In genomic region chr6:32096394-32097258, GRCh38 we compare ENCODE assay signal across 1 cellular context.
TF ChIP-seq lines count a peak whose summit lies in the region.

No MANE protein-coding gene starts in this region.

TF ChIP-seq in HepG2, 621 proteins besides CTCF, POLR2A, EP300 and RAD21 (continues in another document):
- TF ChIP-seq CHCHD3 (CRISPR knock-in tag; IDR thresholded peaks at IDR 0.05) (peak; percentile 31; the same call in 1 of the 2 replicates), RFXAP (CRISPR knock-in tag; IDR thresholded peaks at IDR 0.05; ENCODE audit: borderline replicate concordance) (0 out of 2 replicates have a peak, but pooled peaks have one; percentile 49), ZBTB2 (CRISPR knock-in tag; IDR thresholded peaks at IDR 0.05; ENCODE audit: low read depth) (0 out of 2 replicates have a peak, but pooled peaks have one; percentile 8), REPIN1 (CRISPR knock-in tag; IDR thresholded peaks at IDR 0.05; ENCODE audit: borderline replicate concordance, low read depth) (no peak), ZNF335 (CRISPR knock-in tag; IDR thresholded peaks at IDR 0.05) (no peak), IKZF4 (CRISPR knock-in tag; IDR thresholded peaks at IDR 0.05; ENCODE audit: borderline replicate concordance, low read depth, not compliant biosample characterization) (peak; percentile 55), REL (CRISPR knock-in tag; conservative IDR thresholded peaks at IDR 0.05) (0 out of 2 replicates have a peak, but pooled peaks have one; percentile 70), ARID5B (CRISPR knock-in tag; IDR thresholded peaks at IDR 0.05) (peak; percentile 10; the same call in 1 of the 2 replicates), ZNF580 (CRISPR knock-in tag; IDR thresholded peaks at IDR 0.05; ENCODE audit: borderline replicate concordance, low read depth) (0 out of 2 replicates have a peak, but pooled peaks have one; percentile 44), SALL1 (CRISPR knock-in tag; IDR thresholded peaks at IDR 0.05) (peak; percentile 26; the same call in 1 of the 2 replicates), EED (CRISPR knock-in tag; IDR thresholded peaks at IDR 0.05) (0 out of 2 replicates have a peak, but pooled peaks have one; percentile 32), NRL (CRISPR knock-in tag; IDR thresholded peaks at IDR 0.05; ENCODE audit: borderline replicate concordance) (no peak), ZNF773 (CRISPR knock-in tag; IDR thresholded peaks at IDR 0.05; ENCODE audit: borderline replicate concordance) (peak; percentile 23; the same call in 1 of the 2 replicates), HNRNPL (IDR thresholded peaks at IDR 0.05; ENCODE audit: low read depth, low read length) (0 out of 2 replicates have a peak, but pooled peaks have one; percentile 48), ZNF513 (CRISPR knock-in tag; conservative IDR thresholded peaks at IDR 0.05) (0 out of 2 replicates have a peak, but pooled peaks have one; percentile 58), ZNF547 (CRISPR knock-in tag; IDR thresholded peaks at IDR 0.05) (0 out of 2 replicates have a peak, but pooled peaks have one; percentile 66), IRF9 (CRISPR knock-in tag; IDR thresholded peaks at IDR 0.05; ENCODE audit: borderline replicate concordance) (peak; percentile 12; the same call in 1 of the 2 replicates), ZNF768 (CRISPR knock-in tag; IDR thresholded peaks at IDR 0.05) (peak; percentile 6; the same call in 1 of the 2 replicates), ZFP91 (CRISPR knock-in tag; IDR thresholded peaks at IDR 0.05; ENCODE audit: borderline replicate concordance) (0 out of 2 replicates have a peak, but pooled peaks have one; percentile 20), MAX (IDR thresholded peaks at IDR 0.05) (peak; percentile 43; the same call in 1 of the 2 replicates), ZNF776 (CRISPR knock-in tag; IDR thresholded peaks at IDR 0.05) (peak; percentile 71; the same call in 1 of the 2 replicates), DR1 (CRISPR knock-in tag; IDR thresholded peaks at IDR 0.05) (peak; percentile 29; the same call in 1 of the 2 replicates), HNRNPLL (IDR thresholded peaks at IDR 0.05; ENCODE audit: low read depth, low read length, poor library complexity, severe bottlenecking) (peak; percentile 91), MYPOP (CRISPR knock-in tag; IDR thresholded peaks at IDR 0.05) (peak; percentile 27; the same call in 1 of the 2 replicates), ZNF546 (CRISPR knock-in tag; conservative IDR thresholded peaks at IDR 0.05) (0 out of 2 replicates have a peak, but pooled peaks have one; percentile 35), ZNF263 (CRISPR knock-in tag; IDR thresholded peaks at IDR 0.05) (0 out of 2 replicates have a peak, but pooled peaks have one; percentile 26), KDM2A (CRISPR knock-in tag; IDR thresholded peaks at IDR 0.05; ENCODE audit: borderline replicate concordance, low read depth) (peak; percentile 46; the same call in 1 of the 2 replicates), TBP (CRISPR knock-in tag; IDR thresholded peaks at IDR 0.05) (no peak), ZNF274 (CRISPR knock-in tag; IDR thresholded peaks at IDR 0.05) (peak; percentile 53; the same call in 1 of the 2 replicates), ZNF800 (CRISPR knock-in tag; IDR thresholded peaks at IDR 0.05) (peak; percentile 97), RXRA (CRISPR knock-in tag; IDR thresholded peaks at IDR 0.05) (0 out of 2 replicates have a peak, but pooled peaks have one; percentile 10), FOSL2 (CRISPR knock-in tag; IDR thresholded peaks at IDR 0.05) (no peak), NFE2L2 (IDR thresholded peaks at IDR 0.05; ENCODE audit: low read length) (no peak), ZMAT3 (CRISPR knock-in tag; conservative IDR thresholded peaks at IDR 0.05) (no peak), EZH2 (conservative IDR thresholded peaks at IDR 0.05; ENCODE audit: low read depth, low read length) (peak; percentile 84; the same call in 1 of the 2 replicates), ZBTB33 (CRISPR knock-in tag; IDR thresholded peaks at IDR 0.05) (peak; percentile 13), CREBL2 (CRISPR knock-in tag; IDR thresholded peaks at IDR 0.05; ENCODE audit: borderline replicate concordance) (0 out of 2 replicates have a peak, but pooled peaks have one; percentile 25), ZNF777 (CRISPR knock-in tag; IDR thresholded peaks at IDR 0.05) (peak; percentile 83)
